Comparison of ENCODE assay signal across 8 cellular contexts in genomic region chr1:204446413-204447111, GRCh38. TPM values are rescaled to one million over a fixed set of nuclear protein-coding genes. Genes with fewer than 3 reads are reported as not detected.
DNase-seq lines count a peak whose midpoint lies in the region; ATAC-seq, FAIRE-seq and TF ChIP-seq lines count a peak whose summit lies in the region.

No MANE protein-coding gene starts in this region.

- TF ChIP-seq POLR2A in H54 (IDR thresholded peaks at IDR 0.05; ENCODE audit: low read depth, low read length) (no peak), sigmoid colon (IDR thresholded peaks at IDR 0.05) (no peak)

- DNase-seq in Caki2 (ENCODE audit: low read depth) (peak; percentile 45), H54 (ENCODE audit: insufficient read length, low spot score) (peak; percentile 57), NCI-H1694 (lab: John Stamatoyannopoulos, UW) (peak; percentile 98), T-helper 2 cell (peak; percentile 41 to 75 (median 64)), hepatic stellate cell (ENCODE audit: low spot score) (peak; percentile 80), sigmoid colon (peak; percentile 88)

- peak; percentile 70 to 82 (median 75) for TF ChIP-seq CTCF in sigmoid colon (IDR thresholded peaks at IDR 0.05)

- in situ Hi-C loops in Caki2 (cut with HindIII; ENCODE audit: low pct_unique_long_range_greater_than_20kb, low sequenced_read_pairs): no loop called here

- 42 to 43% methylated on average over 11 of the region's 11 CpGs for WGBS in sigmoid colon, 2 donors

- H3K27ac ChIP-seq in angular gyrus (ENCODE audit: low read depth, low read length) (peak overlapping the region; percentile 23), sigmoid colon (peak overlapping the region; percentile 12 to 65 (median 56))

- H3K36me3 ChIP-seq in sigmoid colon: peaks cover 12 to 90% (median 40%) of the 10 kb centered on the region in 4 donors

- no peaks in the 10 kb centered on the region for H3K27me3 ChIP-seq in sigmoid colon

- intact Hi-C loops in sigmoid colon (cut with DNase I): loop anchor here (1.0 to 2.0 kb wide), 2 partner anchors 48 to 57 kb away; partner anchors contain the start of gene PIK3C2B

- no peak for TF ChIP-seq EP300 in sigmoid colon (IDR thresholded peaks at IDR 0.05)

- no peak for FAIRE-seq in H54 (lab: Jason Lieb, UNC)

- no peak for ATAC-seq in HG03280 (IDR thresholded peaks at IDR 0.05; ENCODE audit: unreplicated experiment)

- H3K4me1 ChIP-seq in sigmoid colon: peaks cover 0 to 24% (median 19%) of the 10 kb centered on the region in 4 donors

- H3K4me3 ChIP-seq in sigmoid colon: no peak overlapping the region

- H3K9me3 ChIP-seq in sigmoid colon: no peaks in the 10 kb centered on the region

RNA-seq across cellular contexts. Expression of gene PPP1R15B, which starts 34.9 kb away (rescaled TPM):
- 22.6 and 26.1 TPM in 2 replicates for total RNA-seq in Caki2 (2014; rRNA removed; shearing (Covaris generic); ENCODE audit: low replicate concordance)
- total RNA-seq in sigmoid colon: 10 to 100 TPM; 40.0 to 44.7 (median 42.9) TPM
- polyA plus RNA-seq in sigmoid colon: 10 to 100 TPM in 1 of 3 donors, 1 to 10 TPM in 2; 9.0 to 31.3 (median 9.5) TPM

RNA-seq across cellular contexts. Expression of gene PIK3C2B, which starts 48.0 kb away (rescaled TPM):
- 4.8 and 7.6 TPM in 2 replicates for total RNA-seq in Caki2 (2014; rRNA removed; shearing (Covaris generic); ENCODE audit: low replicate concordance)
- total RNA-seq in sigmoid colon: 10 to 100 TPM in 3 of 4 donors, 1 to 10 TPM in 1; 9.2 to 29.9 (median 16.0) TPM
- polyA plus RNA-seq in sigmoid colon: 10 to 100 TPM; 11.4 to 47.6 (median 17.1) TPM

Comparison
In these comparisons a context has a peak if more than half of its experiments do, and no peak if none do; other contexts are left out.
1. DNase-seq: peak in every context shown above with its lines; median percentile 98 in NCI-H1694; 88 in sigmoid colon; 80 in hepatic stellate cell; 64 in T-helper 2 cell; 57 in H54; 45 in Caki2.